ENCODE assay signal across 1 cellular context in the genomic region with DNA sequence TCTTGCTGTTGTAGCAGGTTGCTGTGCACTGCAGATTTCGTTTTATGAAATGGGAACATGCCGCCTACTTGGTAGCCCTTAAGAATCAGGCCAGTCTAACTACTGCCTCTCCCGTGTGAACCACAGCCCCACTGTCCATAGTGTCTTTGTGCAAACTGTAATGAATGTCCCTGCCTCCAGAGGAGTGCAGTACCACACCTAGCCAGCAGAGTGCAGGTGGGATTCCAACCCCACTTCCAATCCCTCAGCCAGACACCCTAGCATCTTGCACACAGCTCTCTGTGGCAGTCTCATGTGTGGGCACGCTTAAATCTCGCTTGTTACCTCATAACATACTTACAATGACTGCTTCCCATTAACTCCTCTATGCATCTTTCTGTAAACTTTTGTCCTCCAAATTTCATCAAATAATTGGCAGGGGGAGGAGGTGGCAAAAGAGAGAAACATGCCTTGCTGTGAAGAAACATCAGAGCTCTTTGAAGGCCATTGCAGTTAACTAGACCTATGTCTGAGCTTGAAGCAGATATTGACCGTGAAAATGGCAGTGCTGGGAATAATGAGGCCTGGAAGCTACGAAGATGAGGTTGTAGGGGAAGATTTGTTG.
TF ChIP-seq lines count a peak whose summit lies in the region.

No MANE protein-coding gene starts in this region.

TF ChIP-seq in H1, 55 proteins besides CTCF, POLR2A, EP300 and RAD21:
- no peak for TF ChIP-seq JUND (IDR thresholded peaks at IDR 0.05; ENCODE audit: low read length)
- no peak for TF ChIP-seq SIN3A (conservative IDR thresholded peaks at IDR 0.05 in 1 of 2, IDR thresholded peaks at IDR 0.05 in 1 of 2; ENCODE audit: low read depth in 1 of 2, low read length in 2 of 2)
- TF ChIP-seq NRF1 (IDR thresholded peaks at IDR 0.05; ENCODE audit: low read depth, low read length), result no peak
- TF ChIP-seq USF2 (IDR thresholded peaks at IDR 0.05; ENCODE audit: low read length), result no peak
- TF ChIP-seq SIRT6 (IDR thresholded peaks at IDR 0.05; ENCODE audit: low read length), result no peak
- peak; percentile 75 for TF ChIP-seq TEAD4 (IDR thresholded peaks at IDR 0.05; ENCODE audit: low read depth, low read length)
